21 cellular contexts compared by ENCODE assay signal in genomic region chr10:93941603-93942002, GRCh38. TPM values are rescaled to one million over a fixed set of nuclear protein-coding genes. Genes with fewer than 3 reads are reported as not detected.
A peak's percentile ranks its signal among the peaks of the same experiment; 100 is the strongest.
DNase-seq lines count a peak whose midpoint lies in the region; ATAC-seq, FAIRE-seq and TF ChIP-seq lines count a peak whose summit lies in the region.
"Had no signal": no experiment of that assay in that cellular context is flagged by ENCODE, and none has a peak within 500 bp of the region (broad histone marks: within the 10 kb centered on the region; RNA-seq: fewer than 3 reads in every experiment).

No MANE protein-coding gene starts in this region.

- ATAC-seq in pancreas (peak; percentile 45 to 79 (median 69)), HG03378 (IDR thresholded peaks at IDR 0.05; ENCODE audit: unreplicated experiment) (no peak), HG02884 (IDR thresholded peaks at IDR 0.05; ENCODE audit: unreplicated experiment) (no peak)

- H3K27ac ChIP-seq in pancreas, result no peak overlapping the region
- H3K27ac ChIP-seq: GM23248, PC-9, SK-N-MC had no signal

- intact Hi-C loops in pancreas (cut with DNase I), result no loop called here

- peak; percentile 12 for DNase-seq in DMS79 treated with DMSO at 0.1 percent for 48 hours (lab: John Stamatoyannopoulos, UW)
- peak; percentile 3 for DNase-seq in NCI-H1092 (lab: John Stamatoyannopoulos, UW)
- peak; percentile 1 for DNase-seq in cerebellum (ENCODE audit: low spot score)
- DNase-seq in pancreas, result peak in 1 of 6 donors; percentile 29
- DNase-seq in central memory CD4-positive, alpha-beta T cell, result no peak
- DNase-seq in germinal center (ENCODE audit: low spot score), result no peak
- DNase-seq: CD4-positive, CD25-positive, alpha-beta regulatory T cell; GM23248; H9; HFFc6; KBM-7; NCI-H1694 treated with DMSO at 0.1 percent for 48 hours; NCI-H69; PC-9; RPMI8226; SHP77 treated with DMSO at 0.1 percent for 48 hours had no signal

- 36 to 47% methylated on average over 7 of the region's 7 CpGs for WGBS in pancreas, 2 donors

- no peaks in the 10 kb centered on the region for H3K27me3 ChIP-seq in pancreas

- H3K9me3 ChIP-seq in pancreas, result no peaks in the 10 kb centered on the region

- peaks cover 0 to 14% (median 5%) of the 10 kb centered on the region in 3 donors for H3K4me1 ChIP-seq in pancreas

- no peak overlapping the region for H3K4me3 ChIP-seq in pancreas
- H3K4me3 ChIP-seq: GM23248, PC-9, SK-N-MC had no signal

- TF ChIP-seq CTCF in pancreas (IDR thresholded peaks at IDR 0.05), result no peak

- FAIRE-seq in pancreas (lab: Jason Lieb, UNC), result no peak
- FAIRE-seq: G401.6, GM12892 had no signal

- no peaks in the 10 kb centered on the region for H3K36me3 ChIP-seq in pancreas

RNA-seq across cellular contexts. Expression of gene SLC35G1, which starts 47.8 kb away (rescaled TPM):
- total RNA-seq in cerebellum, result 12.5 TPM
- total RNA-seq in pancreas, result 10 to 100 TPM in 1 of 6 donors, 1 to 10 TPM in 5; 2.9 to 11.0 (median 5.0) TPM
- 1 to 10 TPM; 1.4 to 3.8 TPM for polyA plus RNA-seq in pancreas

RNA-seq across cellular contexts. Expression of gene PLCE1, which starts 52.1 kb away (rescaled TPM):
- total RNA-seq in cerebellum (15.0 TPM), pancreas (1 to 10 TPM; 3.1 to 7.2 (median 4.6) TPM)
- polyA plus RNA-seq in pancreas, result 1 to 10 TPM; 1.8 to 4.4 TPM
- total RNA-seq: CD4-positive, CD25-positive, alpha-beta regulatory T cell had no signal

Comparison
In these comparisons a context has a peak if more than half of its experiments do, and no peak if none do; other contexts are left out.
1. DNase-seq: peak in DMS79 treated with DMSO at 0.1 percent for 48 hours (single experiment), NCI-H1092 (single experiment) and cerebellum (single experiment); none in central memory CD4-positive, alpha-beta T cell (single experiment) and germinal center (single experiment).
2. ATAC-seq: peak in pancreas (4 of 4); none in HG03378 (single experiment) and HG02884 (single experiment).